ENCODE assay signal across 1 cellular context in genomic region chr15:90044916-90045371, GRCh38.
TF ChIP-seq lines count a peak whose summit lies in the region.

No MANE protein-coding gene starts in this region.

TF ChIP-seq in WTC11, 78 proteins besides CTCF, POLR2A, EP300 and RAD21 (continued from another document):
- TF ChIP-seq ZBTB43 (CRISPR knock-in tag; IDR thresholded peaks at IDR 0.05), result no peak
- no peak for TF ChIP-seq E2F4 (CRISPR knock-in tag; IDR thresholded peaks at IDR 0.05; ENCODE audit: borderline replicate concordance, low read depth)
- no peak for TF ChIP-seq CDX4 (CRISPR knock-in tag; IDR thresholded peaks at IDR 0.05; ENCODE audit: borderline replicate concordance)
- TF ChIP-seq ATF3 (CRISPR knock-in tag; conservative IDR thresholded peaks at IDR 0.05), result no peak
- TF ChIP-seq PRRX2 (CRISPR knock-in tag; IDR thresholded peaks at IDR 0.05), result no peak
- no peak for TF ChIP-seq SP1 (CRISPR knock-in tag; conservative IDR thresholded peaks at IDR 0.05)
- no peak for TF ChIP-seq ZNF416 (CRISPR knock-in tag; IDR thresholded peaks at IDR 0.05)
- TF ChIP-seq ZNF263 (CRISPR knock-in tag; IDR thresholded peaks at IDR 0.05; ENCODE audit: low read depth), result no peak
- no peak for TF ChIP-seq GTF2I (CRISPR knock-in tag; conservative IDR thresholded peaks at IDR 0.05)
- TF ChIP-seq ZNF532 (CRISPR knock-in tag; IDR thresholded peaks at IDR 0.05; ENCODE audit: borderline replicate concordance), result no peak
- TF ChIP-seq CREB1 (CRISPR knock-in tag; IDR thresholded peaks at IDR 0.05), result no peak
- TF ChIP-seq SOX15 (CRISPR knock-in tag; IDR thresholded peaks at IDR 0.05), result no peak
- no peak for TF ChIP-seq ZBTB21 (CRISPR knock-in tag; IDR thresholded peaks at IDR 0.05; ENCODE audit: borderline replicate concordance)
- no peak for TF ChIP-seq MLX (CRISPR knock-in tag; IDR thresholded peaks at IDR 0.05)
- no peak for TF ChIP-seq ZNF396 (CRISPR knock-in tag; IDR thresholded peaks at IDR 0.05; ENCODE audit: borderline replicate concordance)
- TF ChIP-seq SMAD3 (CRISPR knock-in tag; IDR thresholded peaks at IDR 0.05; ENCODE audit: borderline replicate concordance), result no peak
